Comparison of ENCODE assay signal across 1 cellular context in the genomic region with DNA sequence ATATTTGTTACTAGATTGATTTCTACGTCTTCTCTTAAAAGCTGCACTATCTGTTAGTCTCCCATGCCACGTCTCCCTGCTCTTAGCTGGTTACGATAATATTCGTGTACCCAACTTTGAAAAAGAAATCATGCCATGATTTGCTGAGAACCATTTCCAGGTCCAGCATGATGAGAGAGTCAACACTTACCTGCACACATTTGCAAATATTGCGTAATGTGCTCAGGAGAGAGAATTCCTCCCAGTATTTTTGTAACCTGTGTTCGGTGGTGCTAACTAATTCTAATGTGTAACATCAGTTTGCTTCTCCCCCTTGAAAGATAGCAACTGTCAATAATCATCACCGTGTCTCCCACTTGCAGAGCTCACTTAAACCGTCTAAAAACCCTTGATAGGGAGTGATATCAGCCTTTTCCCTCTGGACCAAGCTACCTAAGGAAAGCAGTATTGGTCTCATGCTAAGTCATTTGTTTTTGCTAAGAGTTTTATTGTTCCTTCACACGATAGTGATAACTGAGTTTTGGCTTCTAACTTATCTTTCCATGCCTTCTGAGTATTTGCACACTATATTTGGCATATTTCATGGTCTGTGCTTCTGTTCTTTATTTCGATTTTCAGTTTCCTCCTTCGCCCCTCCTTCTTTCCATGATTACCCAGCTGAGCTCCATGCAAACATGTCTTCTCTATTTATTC.
TF ChIP-seq lines count a peak whose summit lies in the region.

No MANE protein-coding gene starts in this region.

TF ChIP-seq in K562, 482 proteins besides CTCF, POLR2A, EP300 and RAD21 (continued from another document):
- TF ChIP-seq, protein P1, sequence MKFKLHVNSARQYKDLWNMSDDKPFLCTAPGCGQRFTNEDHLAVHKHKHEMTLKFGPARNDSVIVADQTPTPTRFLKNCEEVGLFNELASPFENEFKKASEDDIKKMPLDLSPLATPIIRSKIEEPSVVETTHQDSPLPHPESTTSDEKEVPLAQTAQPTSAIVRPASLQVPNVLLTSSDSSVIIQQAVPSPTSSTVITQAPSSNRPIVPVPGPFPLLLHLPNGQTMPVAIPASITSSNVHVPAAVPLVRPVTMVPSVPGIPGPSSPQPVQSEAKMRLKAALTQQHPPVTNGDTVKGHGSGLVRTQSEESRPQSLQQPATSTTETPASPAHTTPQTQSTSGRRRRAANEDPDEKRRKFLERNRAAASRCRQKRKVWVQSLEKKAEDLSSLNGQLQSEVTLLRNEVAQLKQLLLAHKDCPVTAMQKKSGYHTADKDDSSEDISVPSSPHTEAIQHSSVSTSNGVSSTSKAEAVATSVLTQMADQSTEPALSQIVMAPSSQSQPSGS (CRISPR knock-in tag; IDR thresholded peaks at IDR 0.05), result no peak
- TF ChIP-seq RBM39 (optimal IDR thresholded peaks at IDR 0.05; ENCODE audit: low read depth, low read length) (no peak), SOX6 (IDR thresholded peaks at IDR 0.05) (peak; percentile 92), ADNP (tag; IDR thresholded peaks at IDR 0.05) (no peak), SMAD3 (CRISPR knock-in tag; conservative IDR thresholded peaks at IDR 0.05) (peak; percentile 72; the same call in 1 of the 2 replicates), TAF7 (tag; IDR thresholded peaks at IDR 0.05) (no peak), U2AF1 (optimal IDR thresholded peaks at IDR 0.05; ENCODE audit: low read depth, low read length) (no peak), NCOA6 (IDR thresholded peaks at IDR 0.05) (no peak), CBFA2T2 (conservative IDR thresholded peaks at IDR 0.05) (peak; percentile 74), ZNF347 (CRISPR knock-in tag; IDR thresholded peaks at IDR 0.05; ENCODE audit: low read depth) (no peak), RFX1 (IDR thresholded peaks at IDR 0.05) (no peak)
- TF ChIP-seq, protein P2, sequence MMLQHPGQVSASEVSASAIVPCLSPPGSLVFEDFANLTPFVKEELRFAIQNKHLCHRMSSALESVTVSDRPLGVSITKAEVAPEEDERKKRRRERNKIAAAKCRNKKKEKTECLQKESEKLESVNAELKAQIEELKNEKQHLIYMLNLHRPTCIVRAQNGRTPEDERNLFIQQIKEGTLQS (IDR thresholded peaks at IDR 0.05), result peak; percentile 46
- TF ChIP-seq, protein P2 (CRISPR knock-in tag; conservative IDR thresholded peaks at IDR 0.05), result no peak
- TF ChIP-seq, protein P3, sequence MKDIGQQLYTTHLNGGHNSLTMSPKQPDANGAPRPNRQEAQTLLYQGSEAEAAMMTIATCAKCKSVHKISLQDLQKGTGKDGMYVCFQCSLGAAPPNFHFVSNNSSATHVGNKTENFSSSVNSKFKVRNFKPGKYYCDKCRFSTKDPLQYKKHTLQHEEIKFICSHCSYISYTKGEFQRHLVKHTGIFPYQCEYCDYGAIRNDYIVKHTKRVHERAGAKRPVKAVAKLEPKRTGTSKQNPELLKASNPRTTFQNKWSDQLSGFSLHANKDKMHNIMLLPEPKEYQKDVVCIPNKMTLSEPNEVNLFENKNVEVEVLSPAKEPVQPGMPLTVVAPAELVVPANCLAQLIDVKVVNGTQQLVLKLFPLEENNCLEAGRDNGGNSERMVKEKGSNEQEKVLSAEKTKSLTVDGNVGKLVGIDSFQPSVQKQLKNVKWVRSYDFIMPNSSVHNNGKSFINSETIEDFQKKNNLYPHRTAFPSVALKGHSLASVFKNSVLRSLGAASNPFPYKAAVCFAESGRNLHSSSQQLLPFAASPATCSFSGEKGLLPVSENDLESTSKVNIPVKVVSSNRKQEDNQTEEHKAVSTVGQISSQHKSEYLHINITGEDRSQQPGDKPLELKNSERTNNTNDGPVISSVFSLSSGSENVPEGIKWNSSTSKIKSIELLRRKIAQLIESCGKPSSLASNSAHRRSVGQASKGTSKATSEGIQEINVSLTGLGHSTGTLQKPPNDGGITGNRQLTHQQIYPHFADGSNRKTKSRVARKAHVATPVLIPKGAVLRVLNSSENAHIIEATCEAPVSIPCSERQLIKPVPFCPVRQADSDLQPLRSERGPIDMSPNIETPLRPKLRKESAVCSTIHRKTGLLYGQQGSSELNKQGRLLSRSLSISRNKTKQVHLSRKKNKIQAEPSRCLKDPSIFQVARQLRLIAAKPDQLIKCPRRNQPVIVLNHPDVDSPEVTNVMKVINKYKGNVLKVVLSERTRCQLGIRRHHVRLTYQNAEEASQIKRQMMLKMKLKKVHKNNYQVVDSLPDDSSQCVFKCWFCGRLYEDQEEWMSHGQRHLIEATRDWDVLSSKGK (CRISPR knock-in tag; IDR thresholded peaks at IDR 0.05), result 0 out of 2 replicates have a peak, but pooled peaks have one; percentile 26
- TF ChIP-seq, protein P4, sequence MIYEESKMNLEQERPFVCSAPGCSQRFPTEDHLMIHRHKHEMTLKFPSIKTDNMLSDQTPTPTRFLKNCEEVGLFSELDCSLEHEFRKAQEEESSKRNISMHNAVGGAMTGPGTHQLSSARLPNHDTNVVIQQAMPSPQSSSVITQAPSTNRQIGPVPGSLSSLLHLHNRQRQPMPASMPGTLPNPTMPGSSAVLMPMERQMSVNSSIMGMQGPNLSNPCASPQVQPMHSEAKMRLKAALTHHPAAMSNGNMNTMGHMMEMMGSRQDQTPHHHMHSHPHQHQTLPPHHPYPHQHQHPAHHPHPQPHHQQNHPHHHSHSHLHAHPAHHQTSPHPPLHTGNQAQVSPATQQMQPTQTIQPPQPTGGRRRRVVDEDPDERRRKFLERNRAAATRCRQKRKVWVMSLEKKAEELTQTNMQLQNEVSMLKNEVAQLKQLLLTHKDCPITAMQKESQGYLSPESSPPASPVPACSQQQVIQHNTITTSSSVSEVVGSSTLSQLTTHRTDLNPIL (CRISPR knock-in tag; IDR thresholded peaks at IDR 0.05), result no peak
- TF ChIP-seq, protein P5, sequence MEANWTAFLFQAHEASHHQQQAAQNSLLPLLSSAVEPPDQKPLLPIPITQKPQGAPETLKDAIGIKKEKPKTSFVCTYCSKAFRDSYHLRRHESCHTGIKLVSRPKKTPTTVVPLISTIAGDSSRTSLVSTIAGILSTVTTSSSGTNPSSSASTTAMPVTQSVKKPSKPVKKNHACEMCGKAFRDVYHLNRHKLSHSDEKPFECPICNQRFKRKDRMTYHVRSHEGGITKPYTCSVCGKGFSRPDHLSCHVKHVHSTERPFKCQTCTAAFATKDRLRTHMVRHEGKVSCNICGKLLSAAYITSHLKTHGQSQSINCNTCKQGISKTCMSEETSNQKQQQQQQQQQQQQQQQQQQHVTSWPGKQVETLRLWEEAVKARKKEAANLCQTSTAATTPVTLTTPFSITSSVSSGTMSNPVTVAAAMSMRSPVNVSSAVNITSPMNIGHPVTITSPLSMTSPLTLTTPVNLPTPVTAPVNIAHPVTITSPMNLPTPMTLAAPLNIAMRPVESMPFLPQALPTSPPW (CRISPR knock-in tag; IDR thresholded peaks at IDR 0.05), result peak; percentile 62
